10 cellular contexts compared by ENCODE assay signal in genomic region chr2:75055820-75056675, GRCh38.
A peak's percentile ranks its signal among the peaks of the same experiment; 100 is the strongest.
DNase-seq lines count a peak whose midpoint lies in the region; ATAC-seq and TF ChIP-seq lines count a peak whose summit lies in the region.
"Had no signal": no experiment of that assay in that cellular context is flagged by ENCODE, and none has a peak within 500 bp of the region (broad histone marks: within the 10 kb centered on the region; RNA-seq: fewer than 3 reads in every experiment).

No MANE protein-coding gene starts in this region.

- DNase-seq in GM12865 (ENCODE audit: low read depth) = peak; percentile 94
- DNase-seq in NCI-H2081 treated with DMSO at 0.1 percent for 48 hours (lab: John Stamatoyannopoulos, UW) = no peak
- DNase-seq in OCI-M1 (lab: John Stamatoyannopoulos, UW) = no peak
- DNase-seq in activated CD4-positive, alpha-beta T cell treated with anti-CD3 and anti-CD28 coated beads for 4 hours = no peak
- no peak for DNase-seq in NCI-H226
- DNase-seq: activated naive CD4-positive, alpha-beta T cell had no signal

- H3K4me1 ChIP-seq in iPS-18a (ENCODE audit: control insufficient read depth, low read depth, low read length) = peaks cover 41% of the 10 kb centered on the region

- no peak for TF ChIP-seq CTCF in GM12865 (IDR thresholded peaks at IDR 0.05; ENCODE audit: insufficient read depth, low read depth, low read length, missing control alignments)

- no peaks in the 10 kb centered on the region for H3K9me3 ChIP-seq in iPS-18a (ENCODE audit: control insufficient read depth, low read depth, low read length)

- no peaks in the 10 kb centered on the region for H3K36me3 ChIP-seq in iPS-18a (ENCODE audit: control insufficient read depth, low read depth, low read length)

- H3K27me3 ChIP-seq in iPS-18a (ENCODE audit: control insufficient read depth, insufficient read depth, low read length) = no peaks in the 10 kb centered on the region

- H3K9ac ChIP-seq in iPS-18a (ENCODE audit: low read length) = peak overlapping the region; percentile 68

- H3K4me3 ChIP-seq in GM12865 (ENCODE audit: low read depth, low read length) = peak overlapping the region; percentile 31
- peak overlapping the region; percentile 43 for H3K4me3 ChIP-seq in iPS-18a (ENCODE audit: low read length)
- H3K4me3 ChIP-seq: SK-N-MC had no signal

- peak; percentile 63 for ATAC-seq in GM21390 (IDR thresholded peaks at IDR 0.05; ENCODE audit: unreplicated experiment)
- peak; percentile 72 for ATAC-seq in HG03442 (IDR thresholded peaks at IDR 0.05; ENCODE audit: unreplicated experiment)

- H3K27ac ChIP-seq in iPS-18a (ENCODE audit: low read length) = peak overlapping the region; percentile 64
- H3K27ac ChIP-seq: SK-N-MC had no signal
